Comparison of ENCODE assay signal across 1 cellular context in genomic region chr17:10215286-10215685, GRCh38.
TF ChIP-seq lines count a peak whose summit lies in the region.

No MANE protein-coding gene starts in this region.

TF ChIP-seq in H1, 55 proteins besides CTCF, POLR2A, EP300 and RAD21 (continued from another document):
- TF ChIP-seq, protein P1, sequence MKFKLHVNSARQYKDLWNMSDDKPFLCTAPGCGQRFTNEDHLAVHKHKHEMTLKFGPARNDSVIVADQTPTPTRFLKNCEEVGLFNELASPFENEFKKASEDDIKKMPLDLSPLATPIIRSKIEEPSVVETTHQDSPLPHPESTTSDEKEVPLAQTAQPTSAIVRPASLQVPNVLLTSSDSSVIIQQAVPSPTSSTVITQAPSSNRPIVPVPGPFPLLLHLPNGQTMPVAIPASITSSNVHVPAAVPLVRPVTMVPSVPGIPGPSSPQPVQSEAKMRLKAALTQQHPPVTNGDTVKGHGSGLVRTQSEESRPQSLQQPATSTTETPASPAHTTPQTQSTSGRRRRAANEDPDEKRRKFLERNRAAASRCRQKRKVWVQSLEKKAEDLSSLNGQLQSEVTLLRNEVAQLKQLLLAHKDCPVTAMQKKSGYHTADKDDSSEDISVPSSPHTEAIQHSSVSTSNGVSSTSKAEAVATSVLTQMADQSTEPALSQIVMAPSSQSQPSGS (IDR thresholded peaks at IDR 0.05; ENCODE audit: low read length) = no peak
- TF ChIP-seq BACH1 (IDR thresholded peaks at IDR 0.05; ENCODE audit: low read length) (no peak), RFX5 (IDR thresholded peaks at IDR 0.05; ENCODE audit: borderline replicate concordance, low read depth, low read length) (no peak), POU5F1 (IDR thresholded peaks at IDR 0.05; ENCODE audit: low read depth, low read length) (no peak), CTBP2 (IDR thresholded peaks at IDR 0.05; ENCODE audit: borderline replicate concordance, insufficient read depth, insufficient read length, low read length) (no peak), CBX5 (IDR thresholded peaks at IDR 0.05; ENCODE audit: low read depth, low read length) (no peak), ASH2L (IDR thresholded peaks at IDR 0.05; ENCODE audit: low read length) (no peak), RBBP5 (IDR thresholded peaks at IDR 0.05; ENCODE audit: borderline replicate concordance, low read depth, low read length) (no peak)
- TF ChIP-seq, protein P2, sequence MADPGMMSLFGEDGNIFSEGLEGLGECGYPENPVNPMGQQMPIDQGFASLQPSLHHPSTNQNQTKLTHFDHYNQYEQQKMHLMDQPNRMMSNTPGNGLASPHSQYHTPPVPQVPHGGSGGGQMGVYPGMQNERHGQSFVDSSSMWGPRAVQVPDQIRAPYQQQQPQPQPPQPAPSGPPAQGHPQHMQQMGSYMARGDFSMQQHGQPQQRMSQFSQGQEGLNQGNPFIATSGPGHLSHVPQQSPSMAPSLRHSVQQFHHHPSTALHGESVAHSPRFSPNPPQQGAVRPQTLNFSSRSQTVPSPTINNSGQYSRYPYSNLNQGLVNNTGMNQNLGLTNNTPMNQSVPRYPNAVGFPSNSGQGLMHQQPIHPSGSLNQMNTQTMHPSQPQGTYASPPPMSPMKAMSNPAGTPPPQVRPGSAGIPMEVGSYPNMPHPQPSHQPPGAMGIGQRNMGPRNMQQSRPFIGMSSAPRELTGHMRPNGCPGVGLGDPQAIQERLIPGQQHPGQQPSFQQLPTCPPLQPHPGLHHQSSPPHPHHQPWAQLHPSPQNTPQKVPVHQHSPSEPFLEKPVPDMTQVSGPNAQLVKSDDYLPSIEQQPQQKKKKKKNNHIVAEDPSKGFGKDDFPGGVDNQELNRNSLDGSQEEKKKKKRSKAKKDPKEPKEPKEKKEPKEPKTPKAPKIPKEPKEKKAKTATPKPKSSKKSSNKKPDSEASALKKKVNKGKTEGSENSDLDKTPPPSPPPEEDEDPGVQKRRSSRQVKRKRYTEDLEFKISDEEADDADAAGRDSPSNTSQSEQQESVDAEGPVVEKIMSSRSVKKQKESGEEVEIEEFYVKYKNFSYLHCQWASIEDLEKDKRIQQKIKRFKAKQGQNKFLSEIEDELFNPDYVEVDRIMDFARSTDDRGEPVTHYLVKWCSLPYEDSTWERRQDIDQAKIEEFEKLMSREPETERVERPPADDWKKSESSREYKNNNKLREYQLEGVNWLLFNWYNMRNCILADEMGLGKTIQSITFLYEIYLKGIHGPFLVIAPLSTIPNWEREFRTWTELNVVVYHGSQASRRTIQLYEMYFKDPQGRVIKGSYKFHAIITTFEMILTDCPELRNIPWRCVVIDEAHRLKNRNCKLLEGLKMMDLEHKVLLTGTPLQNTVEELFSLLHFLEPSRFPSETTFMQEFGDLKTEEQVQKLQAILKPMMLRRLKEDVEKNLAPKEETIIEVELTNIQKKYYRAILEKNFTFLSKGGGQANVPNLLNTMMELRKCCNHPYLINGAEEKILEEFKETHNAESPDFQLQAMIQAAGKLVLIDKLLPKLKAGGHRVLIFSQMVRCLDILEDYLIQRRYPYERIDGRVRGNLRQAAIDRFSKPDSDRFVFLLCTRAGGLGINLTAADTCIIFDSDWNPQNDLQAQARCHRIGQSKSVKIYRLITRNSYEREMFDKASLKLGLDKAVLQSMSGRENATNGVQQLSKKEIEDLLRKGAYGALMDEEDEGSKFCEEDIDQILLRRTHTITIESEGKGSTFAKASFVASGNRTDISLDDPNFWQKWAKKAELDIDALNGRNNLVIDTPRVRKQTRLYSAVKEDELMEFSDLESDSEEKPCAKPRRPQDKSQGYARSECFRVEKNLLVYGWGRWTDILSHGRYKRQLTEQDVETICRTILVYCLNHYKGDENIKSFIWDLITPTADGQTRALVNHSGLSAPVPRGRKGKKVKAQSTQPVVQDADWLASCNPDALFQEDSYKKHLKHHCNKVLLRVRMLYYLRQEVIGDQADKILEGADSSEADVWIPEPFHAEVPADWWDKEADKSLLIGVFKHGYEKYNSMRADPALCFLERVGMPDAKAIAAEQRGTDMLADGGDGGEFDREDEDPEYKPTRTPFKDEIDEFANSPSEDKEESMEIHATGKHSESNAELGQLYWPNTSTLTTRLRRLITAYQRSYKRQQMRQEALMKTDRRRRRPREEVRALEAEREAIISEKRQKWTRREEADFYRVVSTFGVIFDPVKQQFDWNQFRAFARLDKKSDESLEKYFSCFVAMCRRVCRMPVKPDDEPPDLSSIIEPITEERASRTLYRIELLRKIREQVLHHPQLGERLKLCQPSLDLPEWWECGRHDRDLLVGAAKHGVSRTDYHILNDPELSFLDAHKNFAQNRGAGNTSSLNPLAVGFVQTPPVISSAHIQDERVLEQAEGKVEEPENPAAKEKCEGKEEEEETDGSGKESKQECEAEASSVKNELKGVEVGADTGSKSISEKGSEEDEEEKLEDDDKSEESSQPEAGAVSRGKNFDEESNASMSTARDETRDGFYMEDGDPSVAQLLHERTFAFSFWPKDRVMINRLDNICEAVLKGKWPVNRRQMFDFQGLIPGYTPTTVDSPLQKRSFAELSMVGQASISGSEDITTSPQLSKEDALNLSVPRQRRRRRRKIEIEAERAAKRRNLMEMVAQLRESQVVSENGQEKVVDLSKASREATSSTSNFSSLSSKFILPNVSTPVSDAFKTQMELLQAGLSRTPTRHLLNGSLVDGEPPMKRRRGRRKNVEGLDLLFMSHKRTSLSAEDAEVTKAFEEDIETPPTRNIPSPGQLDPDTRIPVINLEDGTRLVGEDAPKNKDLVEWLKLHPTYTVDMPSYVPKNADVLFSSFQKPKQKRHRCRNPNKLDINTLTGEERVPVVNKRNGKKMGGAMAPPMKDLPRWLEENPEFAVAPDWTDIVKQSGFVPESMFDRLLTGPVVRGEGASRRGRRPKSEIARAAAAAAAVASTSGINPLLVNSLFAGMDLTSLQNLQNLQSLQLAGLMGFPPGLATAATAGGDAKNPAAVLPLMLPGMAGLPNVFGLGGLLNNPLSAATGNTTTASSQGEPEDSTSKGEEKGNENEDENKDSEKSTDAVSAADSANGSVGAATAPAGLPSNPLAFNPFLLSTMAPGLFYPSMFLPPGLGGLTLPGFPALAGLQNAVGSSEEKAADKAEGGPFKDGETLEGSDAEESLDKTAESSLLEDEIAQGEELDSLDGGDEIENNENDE (IDR thresholded peaks at IDR 0.05; ENCODE audit: insufficient replicate concordance, low read length) = no peak
